ENCODE assay signal across 8 cellular contexts in genomic region chr7:100396421-100396982, GRCh38. TPM values are rescaled to one million over a fixed set of nuclear protein-coding genes. Genes with fewer than 3 reads are reported as not detected.
DNase-seq lines count a peak whose midpoint lies in the region; ATAC-seq lines count a peak whose summit lies in the region.

No MANE protein-coding gene starts in this region.

- H3K4me3 ChIP-seq in BLaER1 treated with 17β-estradiol and CSF1 and Interleukin-3, amounts not matched to agents 10 nM and 100 nM = peak overlapping the region in 6 of 10 experiments; percentile 8 to 53 (median 34); a peak in 8 of 20 replicates

- peak overlapping the region; percentile 65 to 97 (median 91); a peak in 21 of 22 replicates for H3K27ac ChIP-seq in BLaER1 treated with 17β-estradiol and CSF1 and Interleukin-3, amounts not matched to agents 10 nM and 100 nM

- H4K20me1 ChIP-seq in BLaER1 treated with 17β-estradiol and CSF1 and Interleukin-3, amounts not matched to agents 10 nM and 100 nM = peaks cover 0 to 12% (median 0%) of the 10 kb centered on the region in 11 experiments; a peak in 2 of 22 replicates

- peak overlapping the region; percentile 74 for H3K4me3 Mint-ChIP-seq in activated T-helper 17 cell treated with anti-CD3 and anti-CD28 coated beads, Interleukin-2, amount 50 U/mL, for 72 hours
- peak overlapping the region; percentile 51 for H3K4me3 Mint-ChIP-seq in stimulated activated naive CD8-positive, alpha-beta T cell treated with anti-CD3 and anti-CD28 coated beads, Interleukin-15, Interleukin-2, amounts not matched to agents 100 ng/mL and 50 ng/mL, for 24 hours

- H3K27ac Mint-ChIP-seq in activated T-helper 17 cell treated with anti-CD3 and anti-CD28 coated beads, Interleukin-2, amount 50 U/mL, for 72 hours = peak overlapping the region; percentile 91
- H3K27ac Mint-ChIP-seq in stimulated activated naive CD8-positive, alpha-beta T cell treated with anti-CD3 and anti-CD28 coated beads, Interleukin-15, Interleukin-2, amounts not matched to agents 100 ng/mL and 50 ng/mL, for 24 hours = peak overlapping the region; percentile 71

- DNase-seq in activated gamma-delta T cell (lab: John Stamatoyannopoulos, UW) (no peak), NCI-H82 treated with DMSO at 0.1 percent for 48 hours (lab: John Stamatoyannopoulos, UW; ENCODE audit: unreplicated experiment) (no peak), NCI-H82 (lab: John Stamatoyannopoulos, UW) (no peak)

- H3K9me3 ChIP-seq in BLaER1 treated with 17β-estradiol and CSF1 and Interleukin-3, amounts not matched to agents 10 nM and 100 nM (replicated peaks in 1 of 11) = no peaks in the 10 kb centered on the region

- no peaks in the 10 kb centered on the region for H3K36me3 Mint-ChIP-seq in activated T-helper 17 cell treated with anti-CD3 and anti-CD28 coated beads, Interleukin-2, amount 50 U/mL, for 72 hours (ENCODE audit: low read depth)
- no peaks in the 10 kb centered on the region for H3K36me3 Mint-ChIP-seq in stimulated activated naive CD8-positive, alpha-beta T cell treated with anti-CD3 and anti-CD28 coated beads, Interleukin-15, Interleukin-2, amounts not matched to agents 100 ng/mL and 50 ng/mL, for 24 hours (ENCODE audit: low read depth)

- peak; percentile 86 for ATAC-seq in GM19395 (IDR thresholded peaks at IDR 0.05; ENCODE audit: unreplicated experiment)
- ATAC-seq in HG03432 (IDR thresholded peaks at IDR 0.05; ENCODE audit: unreplicated experiment) = peak; percentile 93
- peak; percentile 97 for ATAC-seq in activated T-helper 17 cell treated with anti-CD3 and anti-CD28 coated beads, Interleukin-2, amount 50 U/mL, for 72 hours (replicated peaks)

- no peaks in the 10 kb centered on the region for H3K9me3 Mint-ChIP-seq in activated T-helper 17 cell treated with anti-CD3 and anti-CD28 coated beads, Interleukin-2, amount 50 U/mL, for 72 hours
- H3K9me3 Mint-ChIP-seq in stimulated activated naive CD8-positive, alpha-beta T cell treated with anti-CD3 and anti-CD28 coated beads, Interleukin-15, Interleukin-2, amounts not matched to agents 100 ng/mL and 50 ng/mL, for 24 hours = no peaks in the 10 kb centered on the region

- peaks cover 26% of the 10 kb centered on the region for H3K4me1 Mint-ChIP-seq in activated T-helper 17 cell treated with anti-CD3 and anti-CD28 coated beads, Interleukin-2, amount 50 U/mL, for 72 hours
- H3K4me1 Mint-ChIP-seq in stimulated activated naive CD8-positive, alpha-beta T cell treated with anti-CD3 and anti-CD28 coated beads, Interleukin-15, Interleukin-2, amounts not matched to agents 100 ng/mL and 50 ng/mL, for 24 hours (ENCODE audit: low read depth) = peaks cover 32% of the 10 kb centered on the region

- peak overlapping the region; percentile 81 to 95 (median 90) for H3K4me2 ChIP-seq in BLaER1 treated with 17β-estradiol and CSF1 and Interleukin-3, amounts not matched to agents 10 nM and 100 nM

- no peaks in the 10 kb centered on the region for H3K27me3 ChIP-seq in BLaER1 treated with 17β-estradiol and CSF1 and Interleukin-3, amounts not matched to agents 10 nM and 100 nM

- peaks cover 11% of the 10 kb centered on the region for H3K27me3 Mint-ChIP-seq in activated T-helper 17 cell treated with anti-CD3 and anti-CD28 coated beads, Interleukin-2, amount 50 U/mL, for 72 hours
- peaks cover 9% of the 10 kb centered on the region for H3K27me3 Mint-ChIP-seq in stimulated activated naive CD8-positive, alpha-beta T cell treated with anti-CD3 and anti-CD28 coated beads, Interleukin-15, Interleukin-2, amounts not matched to agents 100 ng/mL and 50 ng/mL, for 24 hours

- peaks cover 55 to 94% (median 76%) of the 10 kb centered on the region in 10 experiments for H3K4me1 ChIP-seq in BLaER1 treated with 17β-estradiol and CSF1 and Interleukin-3, amounts not matched to agents 10 nM and 100 nM

- peaks cover 0 to 59% (median 0%) of the 10 kb centered on the region in 11 experiments; a peak in 5 of 22 replicates for H3K36me3 ChIP-seq in BLaER1 treated with 17β-estradiol and CSF1 and Interleukin-3, amounts not matched to agents 10 nM and 100 nM

- peak overlapping the region; percentile 56 to 86 (median 76); a peak in 21 of 22 replicates for H3K9ac ChIP-seq in BLaER1 treated with 17β-estradiol and CSF1 and Interleukin-3, amounts not matched to agents 10 nM and 100 nM

RNA-seq across cellular contexts. Expression of gene PILRA, which starts 23.2 kb away (rescaled TPM):
- total RNA-seq in activated T-helper 17 cell treated with anti-CD3 and anti-CD28 coated beads, Interleukin-2, amount 50 U/mL, for 72 hours = 1 to 10 TPM; 2.7 to 7.0 TPM

RNA-seq across cellular contexts. Expression of gene ZCWPW1, which starts 32.0 kb away (rescaled TPM):
- 1 to 10 TPM; 3.1 to 3.8 TPM for total RNA-seq in activated T-helper 17 cell treated with anti-CD3 and anti-CD28 coated beads, Interleukin-2, amount 50 U/mL, for 72 hours

RNA-seq across cellular contexts. Expression of gene MEPCE, which starts 33.1 kb away (rescaled TPM):
- total RNA-seq in activated T-helper 17 cell treated with anti-CD3 and anti-CD28 coated beads, Interleukin-2, amount 50 U/mL, for 72 hours = 10 to 100 TPM; 59.5 to 65.2 TPM

RNA-seq across cellular contexts. Expression of gene PILRB, which starts 38.6 kb away (rescaled TPM):
- 10 to 100 TPM; 36.5 to 63.4 TPM for total RNA-seq in activated T-helper 17 cell treated with anti-CD3 and anti-CD28 coated beads, Interleukin-2, amount 50 U/mL, for 72 hours

RNA-seq across cellular contexts. Expression of gene PPP1R35, which starts 39.8 kb away (rescaled TPM):
- total RNA-seq in activated T-helper 17 cell treated with anti-CD3 and anti-CD28 coated beads, Interleukin-2, amount 50 U/mL, for 72 hours = 10 to 100 TPM; 51.2 to 63.6 TPM
